ENCODE assay signal across 1 cellular context in the genomic region with DNA sequence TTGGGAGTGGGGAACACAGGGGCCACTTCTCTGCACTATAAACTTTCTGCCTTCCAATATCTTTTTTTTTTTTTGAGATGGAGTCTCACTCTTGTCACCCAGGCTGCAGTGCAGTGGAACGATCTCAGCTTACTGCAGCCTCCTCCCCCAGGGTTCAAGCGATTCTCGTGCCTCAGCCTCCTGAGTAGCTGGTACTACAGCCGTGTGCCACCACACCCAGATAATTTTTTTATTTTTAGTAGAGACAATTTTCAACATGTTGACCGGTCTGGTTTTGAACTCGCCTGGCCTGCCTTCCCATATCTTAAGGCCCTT.
TF ChIP-seq lines count a peak whose summit lies in the region.

No MANE protein-coding gene starts in this region.

TF ChIP-seq in endothelial cell of umbilical vein, 7 proteins besides CTCF, POLR2A, EP300 and RAD21:
- TF ChIP-seq GATA2 (IDR thresholded peaks at IDR 0.05; ENCODE audit: insufficient read depth, insufficient read length, low read depth, low read length) (no peak), POLR2AphosphoS5 (IDR thresholded peaks at IDR 0.05; ENCODE audit: insufficient read depth, low read depth, low read length) (no peak), FOS (IDR thresholded peaks at IDR 0.05; ENCODE audit: borderline replicate concordance, insufficient read depth, low read length) (no peak), EZH2 (IDR thresholded peaks at IDR 0.05; ENCODE audit: borderline replicate concordance, low read depth, low read length, severe bottlenecking) (no peak), MYC (IDR thresholded peaks at IDR 0.05; ENCODE audit: low read depth, low read length) (no peak), JUN (IDR thresholded peaks at IDR 0.05; ENCODE audit: borderline replicate concordance, insufficient read depth, insufficient read length, low read depth) (no peak)
- TF ChIP-seq, protein P1, sequence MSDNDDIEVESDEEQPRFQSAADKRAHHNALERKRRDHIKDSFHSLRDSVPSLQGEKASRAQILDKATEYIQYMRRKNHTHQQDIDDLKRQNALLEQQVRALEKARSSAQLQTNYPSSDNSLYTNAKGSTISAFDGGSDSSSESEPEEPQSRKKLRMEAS (IDR thresholded peaks at IDR 0.05; ENCODE audit: insufficient read depth, insufficient read length) = no peak
